ENCODE assay signal across 27 cellular contexts in the genomic region with DNA sequence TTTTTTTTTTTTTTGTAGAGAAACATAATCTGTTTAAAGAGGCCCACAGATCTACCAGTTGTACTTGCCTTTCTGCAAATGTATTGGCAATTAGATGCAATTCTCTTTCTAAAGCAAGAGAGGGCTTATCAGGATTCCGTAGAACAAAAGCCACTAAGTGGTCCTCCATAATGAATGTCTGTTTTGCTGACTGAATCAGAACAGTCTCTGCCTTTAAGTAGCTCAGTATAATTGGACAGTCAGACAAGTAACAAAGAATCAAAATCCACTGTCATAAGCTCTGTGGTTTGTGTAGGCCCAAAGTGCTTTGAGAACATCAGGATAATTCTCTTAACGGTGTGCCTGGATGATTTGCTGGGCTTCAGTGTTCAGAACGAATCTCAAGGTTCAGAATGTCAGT. TPM values are rescaled to one million over a fixed set of nuclear protein-coding genes. Genes with fewer than 3 reads are reported as not detected.
DNase-seq lines count a peak whose midpoint lies in the region; ATAC-seq and TF ChIP-seq lines count a peak whose summit lies in the region.
"Had no signal": no experiment of that assay in that cellular context is flagged by ENCODE, and none has a peak within 500 bp of the region (broad histone marks: within the 10 kb centered on the region; RNA-seq: fewer than 3 reads in every experiment).

No MANE protein-coding gene starts in this region.

- BruUV-seq in HCT116 (replicated peaks; lab: Mats Ljungman, UMichigan) (TSS peak; percentile 26), mammary epithelial cell (replicated peaks; lab: Mats Ljungman, UMichigan) (TSS peak; percentile 13)

- H3K27ac Mint-ChIP-seq in neural progenitor cell: peak overlapping the region; percentile 87
- H3K27ac Mint-ChIP-seq: CD4-positive, CD25-positive, alpha-beta regulatory T cell had no signal

- CTCF ChIA-PET in HCT116 (lab: Charles Lee): no interaction called here
- CTCF ChIA-PET in mammary epithelial cell (lab: Charles Lee; ENCODE audit: low non-redundant PET): no interaction called here
- CTCF ChIA-PET in RWPE1 (lab: Yijun Ruan, JAX): interaction anchor here (1.0 to 2.0 kb wide), 2 partner anchors 33 to 38 kb away, joined by 3 to 5 read pairs; no protein-coding TSS in a partner anchor

- intact Hi-C loops in HCT116 (cut with micrococcal nuclease): no loop called here
- intact Hi-C loops in mammary epithelial cell (cut with micrococcal nuclease): no loop called here
- intact Hi-C loops in ascending aorta (cut with DNase I): no loop called here

- in situ Hi-C loops in mammary epithelial cell (cut with MboI; ENCODE audit: low sequenced_read_pairs in 2 of 2): no loop called here

- RAD21 ChIA-PET in HCT116 (lab: Charles Lee; ENCODE audit: low non-redundant PET in 1 of 2, low total read pairs in 2 of 2, uncharacterized antibody in 2 of 2, unreplicated experiment in 2 of 2): no interaction called here

- H3K36me3 Mint-ChIP-seq in neural progenitor cell: peaks cover 34% of the 10 kb centered on the region

- peaks cover 5% of the 10 kb centered on the region for H3K27me3 Mint-ChIP-seq in neural progenitor cell (ENCODE audit: insufficient read depth, low read depth)
- H3K27me3 Mint-ChIP-seq: CD4-positive, CD25-positive, alpha-beta regulatory T cell; stimulated activated naive B cell treated with anti-CD40 and anti-IgM and Interleukin-4, amounts not matched to agents 10 μg/mL and 1 μg/mL and 100 μg/mL, for 72 hours had no signal

- H3F3A ChIP-seq in neural progenitor cell (ENCODE audit: low read depth): peaks cover 68% of the 10 kb centered on the region

- TF ChIP-seq CTCF in HCT116 (IDR thresholded peaks at IDR 0.05 in 2 of 3, conservative IDR thresholded peaks at IDR 0.05 in 1 of 3; ENCODE audit: borderline replicate concordance in 1 of 3, insufficient read depth in 1 of 3, low read depth in 2 of 3, low read length in 2 of 3) (no peak), mammary epithelial cell (conservative IDR thresholded peaks at IDR 0.05 in 1 of 2, IDR thresholded peaks at IDR 0.05 in 1 of 2; ENCODE audit: extremely low read depth in 1 of 2, insufficient read depth in 1 of 2, low read depth in 1 of 2, low read length in 2 of 2) (no peak), neural progenitor cell (IDR thresholded peaks at IDR 0.05) (no peak), ascending aorta (IDR thresholded peaks at IDR 0.05) (no peak), RWPE1 (conservative IDR thresholded peaks at IDR 0.05; ENCODE audit: low read depth) (no peak)

- H3K27ac ChIP-seq in HCT116 (ENCODE audit: low read depth, low read length): no peak overlapping the region
- H3K27ac ChIP-seq in mammary epithelial cell (ENCODE audit: insufficient read depth, low read depth, low read length): no peak overlapping the region
- H3K27ac ChIP-seq in neural progenitor cell: no peak overlapping the region
- no peak overlapping the region for H3K27ac ChIP-seq in ascending aorta
- no peak overlapping the region for H3K27ac ChIP-seq in RWPE1
- H3K27ac ChIP-seq: 22Rv1, coronary artery, prostate gland, sigmoid colon, vagina had no signal

- H3K36me3 ChIP-seq in HCT116 (ENCODE audit: control insufficient read depth in 1 of 2, insufficient read depth in 2 of 2, low read length in 2 of 2): peaks cover 44 to 51% of the 10 kb centered on the region in 2 experiments
- H3K36me3 ChIP-seq in mammary epithelial cell (ENCODE audit: insufficient read depth, low read length): peaks cover 59% of the 10 kb centered on the region
- H3K36me3 ChIP-seq in neural progenitor cell: peaks cover 4% of the 10 kb centered on the region
- H3K36me3 ChIP-seq in ascending aorta: peaks cover 80 to 87% of the 10 kb centered on the region in 2 donors

- H3K79me2 ChIP-seq in HCT116 (ENCODE audit: insufficient read depth, low read length) (peaks cover 7% of the 10 kb centered on the region; the same call in 1 of the 2 replicates), mammary epithelial cell (ENCODE audit: insufficient read depth, low read length) (peaks cover 47% of the 10 kb centered on the region), neural progenitor cell (ENCODE audit: low read depth) (peaks cover 18% of the 10 kb centered on the region)

- H3K27me3 ChIP-seq in HCT116 (ENCODE audit: insufficient read depth, low read length): no peaks in the 10 kb centered on the region
- no peaks in the 10 kb centered on the region for H3K27me3 ChIP-seq in mammary epithelial cell (ENCODE audit: insufficient read depth, low read length)
- no peaks in the 10 kb centered on the region for H3K27me3 ChIP-seq in neural progenitor cell
- H3K27me3 ChIP-seq in ascending aorta: no peaks in the 10 kb centered on the region
- H3K27me3 ChIP-seq: sigmoid colon, vagina had no signal

- dilution Hi-C loops in mammary epithelial cell (cut with HindIII; ENCODE audit: low sequenced_read_pairs): loop anchor here (10.0 kb wide), 1 partner anchor 794 kb away; no protein-coding TSS in a partner anchor

- H2AFZ ChIP-seq in HCT116 (ENCODE audit: low read depth, low read length, poor library complexity, severe bottlenecking): no peak overlapping the region
- H2AFZ ChIP-seq in mammary epithelial cell (ENCODE audit: low read depth, low read length): no peak overlapping the region
- H2AFZ ChIP-seq in neural progenitor cell (replicated peaks): no peak overlapping the region

- no peak overlapping the region for H3K4me3 ChIP-seq in HCT116 (replicated peaks in 1 of 2; ENCODE audit: low read depth in 1 of 2, low read length in 2 of 2)
- no peak overlapping the region for H3K4me3 ChIP-seq in mammary epithelial cell (replicated peaks in 1 of 3; ENCODE audit: insufficient read depth in 1 of 3, low read depth in 2 of 3, low read length in 3 of 3)
- H3K4me3 ChIP-seq in neural progenitor cell: no peak overlapping the region
- H3K4me3 ChIP-seq in ascending aorta: no peak overlapping the region
- H3K4me3 ChIP-seq: coronary artery, prostate gland, sigmoid colon, vagina had no signal

- POLR2A ChIA-PET in HCT116 (lab: Charles Lee): interaction anchor here (1.0 kb wide), 1 partner anchor 9 kb away, joined by 3 read pairs; no protein-coding TSS in a partner anchor
- POLR2A ChIA-PET in RWPE1 (lab: Yijun Ruan, JAX; ENCODE audit: low non-redundant PET): no interaction called here

- TF ChIP-seq POLR2A in HCT116 (IDR thresholded peaks at IDR 0.05; ENCODE audit: borderline replicate concordance, extremely low read depth, insufficient read depth, insufficient read length): no peak

- no peaks in the 10 kb centered on the region for H3K9me3 Mint-ChIP-seq in neural progenitor cell
- H3K9me3 Mint-ChIP-seq: CD4-positive, CD25-positive, alpha-beta regulatory T cell; stimulated activated naive B cell treated with anti-CD40 and anti-IgM and Interleukin-4, amounts not matched to agents 10 μg/mL and 1 μg/mL and 100 μg/mL, for 72 hours had no signal

- H3K9me2 ChIP-seq in HCT116 (ENCODE audit: insufficient read depth): no peaks in the 10 kb centered on the region

- DNase-seq in NCI-H1436 (lab: John Stamatoyannopoulos, UW) (peak; percentile 66), NCI-H1436 treated with DMSO at 0.1 percent for 48 hours (lab: John Stamatoyannopoulos, UW) (no peak), HCT116 (ENCODE audit: low read depth, low spot score) (no peak), mammary epithelial cell (no peak), neural progenitor cell (ENCODE audit: low spot score) (no peak), ascending aorta (ENCODE audit: low spot score in 2 of 2) (no peak), RWPE1 (ENCODE audit: low spot score) (no peak), DMS 273 treated with DMSO at 0.1 percent for 48 hours (lab: John Stamatoyannopoulos, UW) (no peak)
- DNase-seq: activated CD4-positive, alpha-beta T cell treated with anti-CD3 and anti-CD28 coated beads for 4 hours; activated naive CD4-positive, alpha-beta T cell; activated T-cell treated with anti-CD3 and anti-CD28 coated beads, Interleukin-2, amount 50 U/mL, for 48 hours; CD4-positive, CD25-positive, alpha-beta regulatory T cell; foreskin fibroblast; mesenchymal stem cell; NCI-H1092 treated with DMSO at 0.1 percent for 48 hours; NCI-H2081 treated with DMSO at 0.1 percent for 48 hours; NCI-H446 treated with DMSO at 0.1 percent for 48 hours; OCI-M1; sigmoid colon; stimulated activated CD4-positive, alpha-beta T cell treated with anti-CD3 and anti-CD28 coated beads, Interleukin-4, amount 100 ng/mL, for 4 hours; stimulated activated naive B cell treated with anti-CD40 and anti-IgM and Interleukin-4, amounts not matched to agents 10 μg/mL and 1 μg/mL and 100 μg/mL, for 72 hours had no signal

- 81% methylated on average over 3 of the region's 3 CpGs for WGBS in mammary epithelial cell (ENCODE audit: low coverage, missing lambda C conversion rate)

- no peak overlapping the region for H3K4me3 Mint-ChIP-seq in neural progenitor cell
- H3K4me3 Mint-ChIP-seq: CD4-positive, CD25-positive, alpha-beta regulatory T cell; stimulated activated naive B cell treated with anti-CD40 and anti-IgM and Interleukin-4, amounts not matched to agents 10 μg/mL and 1 μg/mL and 100 μg/mL, for 72 hours had no signal

- H3K4me2 ChIP-seq in HCT116 (ENCODE audit: low read length): no peak overlapping the region
- no peak overlapping the region for H3K4me2 ChIP-seq in mammary epithelial cell (ENCODE audit: insufficient read depth, low read depth, low read length)
- H3K4me2 ChIP-seq in neural progenitor cell: peak overlapping the region; percentile 76

- H4K20me1 ChIP-seq in HCT116 (ENCODE audit: insufficient read depth): no peaks in the 10 kb centered on the region
- H4K20me1 ChIP-seq in mammary epithelial cell (ENCODE audit: insufficient read depth, low read length): no peaks in the 10 kb centered on the region
- H4K20me1 ChIP-seq in neural progenitor cell (ENCODE audit: low read depth): peaks cover 4% of the 10 kb centered on the region

- H3K9ac ChIP-seq in HCT116 (ENCODE audit: low read length) (no peak overlapping the region), mammary epithelial cell (ENCODE audit: insufficient read depth, low read length) (no peak overlapping the region), neural progenitor cell (no peak overlapping the region)

- peaks cover 0 to 3% of the 10 kb centered on the region in 2 experiments; a peak in 1 of 4 replicates for H3K4me1 ChIP-seq in HCT116 (ENCODE audit: control insufficient read depth in 1 of 2, insufficient read depth in 2 of 2, low read length in 2 of 2)
- peaks cover 4% of the 10 kb centered on the region for H3K4me1 ChIP-seq in mammary epithelial cell (ENCODE audit: insufficient read depth, low read length)
- H3K4me1 ChIP-seq in neural progenitor cell: peaks cover 42% of the 10 kb centered on the region
- no peaks in the 10 kb centered on the region for H3K4me1 ChIP-seq in ascending aorta
- H3K4me1 ChIP-seq: prostate gland, sigmoid colon, vagina had no signal

- no peak for TF ChIP-seq RAD21 in HCT116 (IDR thresholded peaks at IDR 0.05; ENCODE audit: low read depth)

- no peaks in the 10 kb centered on the region for H3K9me3 ChIP-seq in HCT116 (ENCODE audit: control insufficient read depth in 1 of 2, insufficient read depth in 1 of 2, low read depth in 1 of 2, low read length in 2 of 2)
- H3K9me3 ChIP-seq in mammary epithelial cell (replicated peaks; ENCODE audit: insufficient read depth, low read length): no peaks in the 10 kb centered on the region
- no peaks in the 10 kb centered on the region for H3K9me3 ChIP-seq in neural progenitor cell (ENCODE audit: low read depth)
- H3K9me3 ChIP-seq in ascending aorta: no peaks in the 10 kb centered on the region
- H3K9me3 ChIP-seq: prostate gland, sigmoid colon, vagina had no signal

- ATAC-seq in HCT116: no peak
- ATAC-seq: esophagus mucosa; Right ventricle myocardium inferior; stimulated activated naive B cell treated with anti-CD40 and anti-IgM and Interleukin-4, amounts not matched to agents 10 μg/mL and 1 μg/mL and 100 μg/mL, for 72 hours had no signal

- peaks cover 42% of the 10 kb centered on the region for H3K4me1 Mint-ChIP-seq in neural progenitor cell

RNA-seq across cellular contexts. Expression of a gene that starts 17.4 kb away (rescaled TPM):
- 206 TPM for total RNA-seq in HCT116 (2021; ENCODE audit: unreplicated experiment)
- polyA plus RNA-seq in HCT116 (2012): 270 and 310 TPM in 2 replicates
- 100 to 1,000 TPM; 349 to 468 TPM for total RNA-seq in mammary epithelial cell
- polyA plus RNA-seq in mammary epithelial cell: 282 TPM
- polyA minus RNA-seq in mammary epithelial cell: 291 TPM
- 118 and 128 TPM in 2 replicates for total RNA-seq in neural progenitor cell (ENCODE audit: low replicate concordance)
- 134 TPM for total RNA-seq in ascending aorta

RNA-seq across cellular contexts. Expression of a gene that starts 18.3 kb away (rescaled TPM):
- total RNA-seq in HCT116 (2021; ENCODE audit: unreplicated experiment) (17.1 TPM), mammary epithelial cell (10 to 100 TPM; 34.7 to 36.0 TPM), neural progenitor cell (ENCODE audit: low replicate concordance) (11.1 and 26.5 TPM in 2 replicates), ascending aorta (3.6 TPM)
- 12.6 and 14.1 TPM in 2 replicates for polyA plus RNA-seq in HCT116 (2012)
- polyA plus RNA-seq in mammary epithelial cell: 17.4 TPM
- 49.9 TPM for polyA minus RNA-seq in mammary epithelial cell

RNA-seq across cellular contexts. Expression of a gene that starts 51.9 kb away (rescaled TPM):
- total RNA-seq in HCT116 (2021; ENCODE audit: unreplicated experiment): 44.8 TPM
- polyA plus RNA-seq in HCT116 (2012): 33.0 and 47.9 TPM in 2 replicates
- total RNA-seq in mammary epithelial cell: 10 to 100 TPM in 1 of 2 donors, 1 to 10 TPM in 1; 4.3 to 24.0 TPM
- polyA plus RNA-seq in mammary epithelial cell: 25.7 TPM
- 6.9 TPM for polyA minus RNA-seq in mammary epithelial cell
- total RNA-seq in neural progenitor cell (ENCODE audit: low replicate concordance): 78.1 and 134 TPM in 2 replicates
- 1.3 TPM for total RNA-seq in ascending aorta
